ENCODE assay signal across 10 cellular contexts in the genomic region with DNA sequence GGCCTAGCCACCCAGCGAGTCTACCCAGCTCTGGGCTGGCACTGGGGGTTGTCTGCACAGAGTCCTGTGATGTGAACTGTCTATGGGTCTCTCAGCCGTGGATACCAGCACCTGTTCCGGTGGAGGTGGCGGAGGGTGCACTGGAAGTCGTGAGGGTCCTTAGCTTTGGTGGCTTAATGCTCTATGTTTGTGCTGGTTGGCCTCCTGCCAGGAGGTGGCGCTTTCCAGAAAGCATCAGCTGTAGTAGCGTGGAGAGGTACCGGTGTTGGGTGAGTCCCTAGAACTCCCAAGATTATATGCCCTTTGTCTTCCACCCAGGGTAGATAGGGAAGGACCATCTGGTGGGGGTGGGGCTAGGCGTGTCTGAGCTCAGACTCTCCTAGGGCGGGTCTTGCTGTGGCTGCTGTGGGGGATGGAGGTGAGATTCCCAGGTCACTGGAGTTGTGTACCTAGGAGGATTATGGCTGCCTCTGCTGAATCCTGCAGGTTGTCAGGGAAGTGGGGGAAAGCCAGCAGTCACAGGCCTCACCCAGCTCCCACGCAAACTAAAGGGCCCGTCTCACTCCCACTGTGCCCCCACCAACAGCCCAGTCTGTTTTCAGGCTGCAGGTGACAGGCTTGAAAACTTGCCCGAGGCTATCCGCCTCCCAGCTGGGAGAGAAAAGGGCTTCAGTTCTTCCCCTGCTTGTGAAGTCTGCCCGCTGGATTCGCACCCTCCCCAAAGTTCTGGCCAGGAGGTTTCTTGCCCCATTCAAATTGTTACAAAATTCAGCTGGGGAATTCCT. TPM values are rescaled to one million over a fixed set of nuclear protein-coding genes. Genes with fewer than 3 reads are reported as not detected.
DNase-seq lines count a peak whose midpoint lies in the region; ATAC-seq lines count a peak whose summit lies in the region.
"Not testable (repeated sequence)": the region's sequence is repeated elsewhere in the genome, so short reads cannot be mapped to it uniquely, and the experiment has no call there.
"Had no signal": no experiment of that assay in that cellular context is flagged by ENCODE, and none has a peak within 500 bp of the region (broad histone marks: within the 10 kb centered on the region; RNA-seq: fewer than 3 reads in every experiment).

No MANE protein-coding gene starts in this region.

- H3K9me3 ChIP-seq in naive thymus-derived CD4-positive, alpha-beta T cell (ENCODE audit: control insufficient read depth in 2 of 3, low read length in 3 of 3) = not testable (repeated sequence)

- intact Hi-C loops in naive thymus-derived CD4-positive, alpha-beta T cell (cut with micrococcal nuclease) = not testable (repeated sequence)

- H3K27me3 ChIP-seq in naive thymus-derived CD4-positive, alpha-beta T cell (ENCODE audit: control insufficient read depth in 2 of 2, insufficient read depth in 2 of 2, low read length in 2 of 2) = not testable (repeated sequence)

- H3K9me3 Mint-ChIP-seq in T-helper 2 cell treated with Interferon-gamma antibody and Interleukin-4, amounts not matched to agents 5 μg/mL and 100 μg/mL, for 36 hours; activated T-cell treated with anti-CD3 and anti-CD28 coated beads, Interleukin-2, amount 50 U/mL, for 24 hours; effector memory CD8-positive, alpha-beta T cell; naive thymus-derived CD4-positive, alpha-beta T cell: not testable (repeated sequence)

- peak overlapping the region; percentile 6 for H3K4me3 Mint-ChIP-seq in T-helper 2 cell treated with Interferon-gamma antibody and Interleukin-4, amounts not matched to agents 5 μg/mL and 100 μg/mL, for 36 hours
- H3K4me3 Mint-ChIP-seq in activated T-cell treated with anti-CD3 and anti-CD28 coated beads, Interleukin-2, amount 50 U/mL, for 24 hours = peak overlapping the region; percentile 41
- not testable (repeated sequence) for H3K4me3 Mint-ChIP-seq in effector memory CD8-positive, alpha-beta T cell
- H3K4me3 Mint-ChIP-seq in naive thymus-derived CD4-positive, alpha-beta T cell = peak overlapping the region in 4 of 10 donors; percentile 14 to 81 (median 34)

- not testable (repeated sequence) for H3K36me3 Mint-ChIP-seq in T-helper 2 cell treated with Interferon-gamma antibody and Interleukin-4, amounts not matched to agents 5 μg/mL and 100 μg/mL, for 36 hours (ENCODE audit: low read depth); activated T-cell treated with anti-CD3 and anti-CD28 coated beads, Interleukin-2, amount 50 U/mL, for 24 hours (ENCODE audit: low read depth); effector memory CD8-positive, alpha-beta T cell (ENCODE audit: insufficient read depth); naive thymus-derived CD4-positive, alpha-beta T cell

- not testable (repeated sequence) for H3K27ac Mint-ChIP-seq in T-helper 2 cell treated with Interferon-gamma antibody and Interleukin-4, amounts not matched to agents 5 μg/mL and 100 μg/mL, for 36 hours; activated T-cell treated with anti-CD3 and anti-CD28 coated beads, Interleukin-2, amount 50 U/mL, for 24 hours; effector memory CD8-positive, alpha-beta T cell
- peak overlapping the region in 1 of 9 donors; percentile 88 for H3K27ac Mint-ChIP-seq in naive thymus-derived CD4-positive, alpha-beta T cell

- DNase-seq in CMK (ENCODE audit: low read depth) = peak; percentile 49
- peak; percentile 47 for DNase-seq in HuH-7 (ENCODE audit: low spot score)
- peak; percentile 43 to 70 for DNase-seq in NCI-H526 (lab: John Stamatoyannopoulos, UW)
- DNase-seq in T-helper 2 cell treated with Interferon-gamma antibody and Interleukin-4, amounts not matched to agents 5 μg/mL and 100 μg/mL, for 36 hours (ENCODE audit: low spot score) = peak; percentile 33
- DNase-seq in activated T-cell treated with anti-CD3 and anti-CD28 coated beads, Interleukin-2, amount 50 U/mL, for 24 hours = peak; percentile 66
- DNase-seq in effector memory CD8-positive, alpha-beta T cell = peak; percentile 30 to 46 (median 36)
- peak in 6 of 9 donors; percentile 10 to 37 (median 24) for DNase-seq in naive thymus-derived CD4-positive, alpha-beta T cell
- peak; percentile 20 to 41 for DNase-seq in stimulated activated CD8-positive, alpha-beta memory T cell treated with anti-CD3 and anti-CD28 coated beads, Interleukin-2, amount 100 ng/mL, for 48 hours (ENCODE audit: low read depth in 2 of 2)

- H3K4me3 ChIP-seq in naive thymus-derived CD4-positive, alpha-beta T cell (ENCODE audit: low read length) = not testable (repeated sequence)

- ATAC-seq in effector memory CD8-positive, alpha-beta T cell (replicated peaks); naive thymus-derived CD4-positive, alpha-beta T cell: not testable (repeated sequence)

- H3K36me3 ChIP-seq in naive thymus-derived CD4-positive, alpha-beta T cell (ENCODE audit: control insufficient read depth in 2 of 3, insufficient read depth in 3 of 3, low read length in 3 of 3) = not testable (repeated sequence)

- POLR2A ChIA-PET in naive thymus-derived CD4-positive, alpha-beta T cell (lab: Charles Lee) = interaction anchor here (1.3 kb wide), 1 partner anchor 342 kb away, joined by 6 read pairs; no protein-coding TSS in a partner anchor

- H3K4me1 Mint-ChIP-seq in T-helper 2 cell treated with Interferon-gamma antibody and Interleukin-4, amounts not matched to agents 5 μg/mL and 100 μg/mL, for 36 hours (ENCODE audit: low read depth); activated T-cell treated with anti-CD3 and anti-CD28 coated beads, Interleukin-2, amount 50 U/mL, for 24 hours (ENCODE audit: low read depth); effector memory CD8-positive, alpha-beta T cell (ENCODE audit: low read depth in 2 of 2): not testable (repeated sequence)
- H3K4me1 Mint-ChIP-seq in naive thymus-derived CD4-positive, alpha-beta T cell = peaks cover 8 to 12% (median 9%) of the 10 kb centered on the region in 7 donors

- CTCF ChIA-PET in naive thymus-derived CD4-positive, alpha-beta T cell (lab: Charles Lee) = interaction anchor here (0.7 to 2.1 kb wide), 5 partner anchors 37 to 203 kb away, joined by 3 to 5 read pairs (median 4); no protein-coding TSS in a partner anchor

- not testable (repeated sequence) for H3K27ac ChIP-seq in naive thymus-derived CD4-positive, alpha-beta T cell (ENCODE audit: low read depth, low read length)

- peaks cover 38% of the 10 kb centered on the region for H3K27me3 Mint-ChIP-seq in T-helper 2 cell treated with Interferon-gamma antibody and Interleukin-4, amounts not matched to agents 5 μg/mL and 100 μg/mL, for 36 hours (ENCODE audit: low read depth)
- H3K27me3 Mint-ChIP-seq in activated T-cell treated with anti-CD3 and anti-CD28 coated beads, Interleukin-2, amount 50 U/mL, for 24 hours; effector memory CD8-positive, alpha-beta T cell: not testable (repeated sequence)
- peaks cover 0 to 44% (median 6%) of the 10 kb centered on the region in 5 donors for H3K27me3 Mint-ChIP-seq in naive thymus-derived CD4-positive, alpha-beta T cell

- H3K4me1 ChIP-seq in naive thymus-derived CD4-positive, alpha-beta T cell (ENCODE audit: control insufficient read depth in 2 of 2, insufficient read depth in 2 of 2, low read length in 2 of 2) = not testable (repeated sequence)

RNA-seq across cellular contexts. Expression of gene PRND, which starts 37.6 kb away (rescaled TPM):
- under 1 TPM in 1 of 5 experiments, not detected in 4; 0.12 TPM for total RNA-seq in naive thymus-derived CD4-positive, alpha-beta T cell
- under 1 TPM in 1 of 2 donors, not detected in 1; 0.05 TPM for polyA plus RNA-seq in naive thymus-derived CD4-positive, alpha-beta T cell
- total RNA-seq: myocyte had no signal
- polyA plus RNA-seq: BJ had no signal
